Comparison of ENCODE assay signal across 20 cellular contexts in the genomic region with DNA sequence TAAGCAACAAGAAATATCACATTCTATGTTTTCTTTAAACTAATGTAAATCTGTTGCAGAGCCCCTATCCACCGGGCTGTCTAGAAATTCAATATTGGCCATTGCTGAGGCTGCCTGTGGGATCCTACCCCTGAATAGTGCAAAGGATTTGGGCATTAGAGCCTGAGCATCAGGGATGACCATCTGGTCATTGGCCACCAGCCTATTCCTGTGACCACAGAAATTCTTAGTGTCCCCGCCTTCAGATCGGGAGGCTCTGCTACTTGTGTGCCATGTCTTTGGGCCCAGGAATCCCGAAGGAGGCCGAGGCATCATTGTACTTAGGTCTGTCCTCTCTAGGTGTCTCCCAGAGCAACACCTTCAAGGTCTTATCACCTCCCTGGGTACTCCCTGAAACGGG.
"Had no signal": no experiment of that assay in that cellular context is flagged by ENCODE, and none has a peak within 500 bp of the region (broad histone marks: within the 10 kb centered on the region; RNA-seq: fewer than 3 reads in every experiment).

No MANE protein-coding gene starts in this region.

- H3K27me3 ChIP-seq: colonic mucosa, right lobe of liver, testis, tibial nerve had no signal

- ATAC-seq: heart left ventricle; left colon; left ventricle myocardium superior; naive thymus-derived CD8-positive, alpha-beta T cell; psoas muscle; right lobe of liver; stimulated activated naive B cell treated with anti-CD40 and anti-IgM and Interleukin-4, amounts not matched to agents 10 μg/mL and 1 μg/mL and 100 μg/mL, for 72 hours; stimulated activated naive CD8-positive, alpha-beta T cell treated with anti-CD3 and anti-CD28 coated beads, Interleukin-15, amount 100 ng/mL, for 72 hours had no signal

- H3K4me3 ChIP-seq: colonic mucosa, heart left ventricle, lung, psoas muscle, right lobe of liver, testis, tibial nerve had no signal

- H3K9me3 ChIP-seq: colonic mucosa, heart left ventricle, neutrophil, psoas muscle, right lobe of liver, testis, tibial nerve had no signal

- DNase-seq: colonic mucosa; dermis blood vessel endothelial cell; endodermal cell; erythroblast; heart left ventricle; hippocampal formation; left colon; left ventricle myocardium superior; naive thymus-derived CD8-positive, alpha-beta T cell; psoas muscle; retina; right lobe of liver; stimulated activated CD4-positive, alpha-beta T cell treated with anti-CD3 and anti-CD28 coated beads, Interleukin-2, amount 100 ng/mL, for 24 hours; stimulated activated CD4-positive, alpha-beta T cell treated with anti-CD3 and anti-CD28 coated beads, Interleukin-4, amount 100 ng/mL, for 4 hours; stimulated activated naive B cell treated with anti-CD40 and anti-IgM and Interleukin-4, amounts not matched to agents 10 μg/mL and 1 μg/mL and 100 μg/mL, for 72 hours; stimulated activated naive CD8-positive, alpha-beta T cell treated with anti-CD3 and anti-CD28 coated beads, Interleukin-15, amount 100 ng/mL, for 72 hours; testis had no signal

- H3K4me1 ChIP-seq: colonic mucosa, psoas muscle, right lobe of liver, testis had no signal

- H3K27ac ChIP-seq: colonic mucosa, heart left ventricle, neutrophil, psoas muscle, right lobe of liver, testis, tibial nerve had no signal

- H3K36me3 ChIP-seq: colonic mucosa, heart left ventricle, neutrophil, right lobe of liver, tibial nerve had no signal
